28 cellular contexts compared by ENCODE assay signal in the genomic region with DNA sequence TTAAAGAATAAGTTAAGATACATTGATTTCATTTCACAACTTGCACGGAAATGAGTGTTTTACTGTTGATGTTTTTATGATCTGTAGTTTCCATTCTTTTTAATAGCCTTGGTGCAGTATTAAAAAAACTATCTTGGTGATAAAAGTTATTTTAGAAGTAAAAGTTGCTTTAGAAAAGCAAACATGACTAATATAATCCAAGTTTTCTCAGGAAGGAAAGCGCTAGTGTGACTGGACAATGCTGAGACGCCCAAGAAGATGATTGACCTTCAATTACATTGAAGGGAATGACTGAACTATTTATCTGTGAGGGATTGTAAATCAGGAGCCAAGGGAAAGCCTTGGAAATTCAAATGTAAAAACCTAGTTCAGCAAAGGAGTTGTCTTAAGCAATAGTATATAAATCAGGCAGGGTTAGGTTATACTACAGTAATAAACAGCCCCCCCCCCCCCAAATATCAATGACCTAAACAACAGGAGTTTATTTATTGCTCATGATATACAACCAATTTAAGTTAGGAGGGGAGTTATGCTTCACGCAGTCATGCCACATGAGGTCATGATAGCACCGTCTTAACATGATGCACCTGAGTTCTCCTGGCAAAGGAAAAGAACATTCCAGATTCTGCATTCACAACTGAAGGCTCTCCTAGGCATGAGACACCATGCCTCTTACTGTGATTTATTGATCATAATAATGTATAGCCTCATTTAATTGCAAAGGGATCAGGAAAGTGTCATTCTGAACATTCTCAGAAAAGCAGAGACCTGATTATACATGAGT.
"Had no signal": no experiment of that assay in that cellular context is flagged by ENCODE, and none has a peak within 500 bp of the region (broad histone marks: within the 10 kb centered on the region; RNA-seq: fewer than 3 reads in every experiment).

No MANE protein-coding gene starts in this region.

- H3K4me1 ChIP-seq: body of pancreas, gastroesophageal sphincter, lower lobe of right lung, prostate gland, right atrium auricular region, suprapubic skin had no signal

- DNase-seq: activated CD4-positive, alpha-beta T cell treated with anti-CD3 and anti-CD28 coated beads, Interleukin-2, amount 10 ng/mL, durations not matched to agents 7 days and 5 days; activated CD8-positive, alpha-beta memory T cell treated with anti-CD3 and anti-CD28 coated beads, Interleukin-2, amount 10 ng/mL, durations not matched to agents 7 days and 5 days; activated CD8-positive, alpha-beta T cell treated with anti-CD3 and anti-CD28 coated beads for 36 hours; activated gamma-delta T cell; activated naive CD4-positive, alpha-beta T cell treated with anti-CD3 and anti-CD28 coated beads, Interleukin-2, amount 50 U/mL, for 16 hours; activated naive CD8-positive, alpha-beta T cell treated with anti-CD3 and anti-CD28 coated beads, Interleukin-2, amount 50 U/mL, for 24 hours; activated T-cell treated with anti-CD3 and anti-CD28 coated beads for 4 hours; body of pancreas; cortex of kidney; heart left ventricle; islet precursor cell; left colon; lower lobe of right lung; natural killer cell; ovary; stimulated activated CD4-positive, alpha-beta T cell treated with anti-CD3 and anti-CD28 coated beads, Interleukin-1b, Interleukin-23, amount 100 ng/mL, for 48 hours; T-cell; trophoblast cell had no signal

- H3K27ac ChIP-seq: body of pancreas, cardiac muscle cell, gastroesophageal sphincter, heart left ventricle, lower lobe of right lung, neutrophil, ovary, prostate gland, right atrium auricular region, suprapubic skin, vagina, VCaP had no signal

- H3K4me3 ChIP-seq: body of pancreas, cardiac muscle cell, gastroesophageal sphincter, heart left ventricle, lower lobe of right lung, ovary, prostate gland, right atrium auricular region, suprapubic skin, vagina had no signal

- H3K9me3 ChIP-seq: body of pancreas, gastroesophageal sphincter, lower lobe of right lung, neutrophil, ovary, prostate gland, right atrium auricular region, suprapubic skin, vagina had no signal

- H3K27me3 ChIP-seq: body of pancreas, cardiac muscle cell, gastroesophageal sphincter, heart left ventricle, neutrophil, ovary, right atrium auricular region, suprapubic skin, vagina had no signal

- H3K36me3 ChIP-seq: cardiac muscle cell, gastroesophageal sphincter, heart left ventricle, lower lobe of right lung, neutrophil, ovary, prostate gland, right atrium auricular region, suprapubic skin, vagina had no signal

- ATAC-seq: activated CD4-positive, CD25-positive, alpha-beta regulatory T cell treated with anti-CD3 and anti-CD28 coated beads, Interleukin-2, amount 50 U/mL, for 24 hours; activated CD8-positive, alpha-beta memory T cell treated with anti-CD3 and anti-CD28 coated beads, Interleukin-2, amount 10 ng/mL, durations not matched to agents 7 days and 5 days; activated CD8-positive, alpha-beta T cell treated with anti-CD3 and anti-CD28 coated beads for 36 hours; activated naive CD8-positive, alpha-beta T cell treated with anti-CD3 and anti-CD28 coated beads, Interleukin-2, amount 50 U/mL, for 24 hours; body of pancreas; esophagus mucosa; gastroesophageal sphincter; heart left ventricle; left colon; lower lobe of right lung; natural killer cell; T-cell had no signal
